Comparison of ENCODE assay signal across 9 cellular contexts in genomic region chrX:91434351-91435168, GRCh38. TPM values are rescaled to one million over a fixed set of nuclear protein-coding genes. Genes with fewer than 3 reads are reported as not detected.
DNase-seq lines count a peak whose midpoint lies in the region; ATAC-seq and TF ChIP-seq lines count a peak whose summit lies in the region.
"Had no signal": no experiment of that assay in that cellular context is flagged by ENCODE, and none has a peak within 500 bp of the region (broad histone marks: within the 10 kb centered on the region; RNA-seq: fewer than 3 reads in every experiment).

TSS of gene PABPC5 (plus strand) at chrX:91434839. CDS start at chrX:91435578, 739 bp downstream.

- no peak for ATAC-seq in GM21390 (IDR thresholded peaks at IDR 0.05; ENCODE audit: unreplicated experiment)
- ATAC-seq: K562 had no signal

- DNase-seq in HFF-Myc (ENCODE audit: extremely low read depth, low read depth) (no peak), astrocyte of the hippocampus (ENCODE audit: low read depth, low spot score) (peak; percentile 83), hypothalamus (lab: John Stamatoyannopoulos, UW) (peak; percentile 1 to 82 (median 57)), putamen (ENCODE audit: low spot score) (peak; percentile 77), COR-L47 (lab: John Stamatoyannopoulos, UW) (no peak)
- DNase-seq in stimulated activated CD4-positive, alpha-beta T cell treated with anti-CD3 and anti-CD28 coated beads, Interleukin-15, amount 100 ng/mL, for 24 hours: no peak
- DNase-seq in activated CD4-positive, alpha-beta memory T cell treated with anti-CD3 and anti-CD28 coated beads for 36 hours: no peak

- no peaks in the 10 kb centered on the region for H3K27me3 Mint-ChIP-seq in activated CD4-positive, alpha-beta memory T cell treated with anti-CD3 and anti-CD28 coated beads for 36 hours

- CTCF ChIA-PET in activated CD4-positive, alpha-beta memory T cell treated with anti-CD3 and anti-CD28 coated beads for 36 hours (lab: Charles Lee): no interaction called here

- no peak within 1 kb of the TSS for H3K4me3 Mint-ChIP-seq in activated CD4-positive, alpha-beta memory T cell treated with anti-CD3 and anti-CD28 coated beads for 36 hours

- H3K4me3 ChIP-seq in HFF-Myc (replicated peaks; ENCODE audit: low read depth, low read length): 0 out of 2 replicates have a peak within 1 kb of the TSS, but pooled peaks have one; percentile 3
- H3K4me3 ChIP-seq: K562 had no signal

- POLR2A ChIA-PET in activated CD4-positive, alpha-beta memory T cell treated with anti-CD3 and anti-CD28 coated beads for 36 hours (lab: Charles Lee): no interaction called here

- intact Hi-C loops in activated CD4-positive, alpha-beta memory T cell treated with anti-CD3 and anti-CD28 coated beads for 36 hours (cut with micrococcal nuclease): no loop called here

- no peaks in the 10 kb centered on the region for H3K9me3 Mint-ChIP-seq in activated CD4-positive, alpha-beta memory T cell treated with anti-CD3 and anti-CD28 coated beads for 36 hours

- no peak for TF ChIP-seq CTCF in HFF-Myc (IDR thresholded peaks at IDR 0.05; ENCODE audit: low read depth, low read length, missing control alignments)

- H3K4me1 Mint-ChIP-seq in activated CD4-positive, alpha-beta memory T cell treated with anti-CD3 and anti-CD28 coated beads for 36 hours (ENCODE audit: low read depth): no peaks in the 10 kb centered on the region

- no peak within 1 kb of the TSS for H3K27ac Mint-ChIP-seq in activated CD4-positive, alpha-beta memory T cell treated with anti-CD3 and anti-CD28 coated beads for 36 hours

- no peaks in the 10 kb centered on the region for H3K36me3 Mint-ChIP-seq in activated CD4-positive, alpha-beta memory T cell treated with anti-CD3 and anti-CD28 coated beads for 36 hours

RNA-seq across cellular contexts. Expression of gene PABPC5, which starts in this region (rescaled TPM):
- total RNA-seq in activated CD4-positive, alpha-beta memory T cell treated with anti-CD3 and anti-CD28 coated beads for 36 hours: not detected
- total RNA-seq: K562 had no signal

Comparison
In these comparisons a context has a peak if more than half of its experiments do, and no peak if none do; other contexts are left out.
1. DNase-seq: peak in astrocyte of the hippocampus (single experiment), hypothalamus (51 of 51) and putamen (single experiment); none in HFF-Myc (single experiment), stimulated activated CD4-positive, alpha-beta T cell treated with anti-CD3 and anti-CD28 coated beads, Interleukin-15, amount 100 ng/mL, for 24 hours (single experiment), activated CD4-positive, alpha-beta memory T cell treated with anti-CD3 and anti-CD28 coated beads for 36 hours (single experiment) and COR-L47 (single experiment).